In the genomic region with DNA sequence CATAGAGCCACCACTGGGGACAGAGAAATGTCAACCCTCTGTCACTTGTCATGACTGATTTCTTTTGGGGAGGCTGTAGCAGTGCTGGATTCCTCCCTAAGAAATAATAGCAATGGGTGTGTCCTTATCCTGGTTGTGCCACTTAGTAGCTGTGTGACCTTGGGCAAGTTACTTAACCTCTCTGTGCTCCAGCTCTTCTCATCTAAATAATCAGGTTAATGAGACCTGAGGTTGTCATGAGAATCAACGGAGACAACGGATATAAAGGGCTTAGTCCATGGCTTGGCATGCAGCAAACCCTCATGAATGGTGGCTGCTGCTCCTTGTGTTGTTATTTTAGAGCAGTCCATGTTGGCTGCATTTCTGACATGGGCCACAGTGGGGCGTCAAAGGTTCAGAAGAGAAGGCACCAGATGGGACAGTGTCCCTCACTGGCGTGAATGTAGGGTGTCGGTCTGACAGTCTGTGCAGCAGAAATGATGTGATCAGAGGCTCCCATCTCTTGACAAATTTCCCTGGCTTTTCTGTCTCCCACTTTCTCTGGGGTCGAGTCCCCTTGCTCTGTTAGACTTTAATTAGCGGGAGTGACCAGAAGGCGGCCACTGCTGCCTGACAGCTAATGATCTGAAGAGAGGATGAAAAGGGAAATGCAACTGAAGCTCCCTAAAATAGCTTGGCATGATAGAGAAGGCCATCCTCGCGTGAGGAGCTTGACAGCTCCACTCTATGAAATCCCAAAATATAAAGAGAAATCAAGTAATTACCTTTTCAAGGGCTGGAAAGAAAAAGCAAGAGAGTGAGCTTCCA, we compare ENCODE assay signal across 9 cellular contexts.
DNase-seq lines count a peak whose midpoint lies in the region; ATAC-seq, FAIRE-seq and TF ChIP-seq lines count a peak whose summit lies in the region.
"Had no signal": no experiment of that assay in that cellular context is flagged by ENCODE, and none has a peak within 500 bp of the region (broad histone marks: within the 10 kb centered on the region; RNA-seq: fewer than 3 reads in every experiment).

No MANE protein-coding gene starts in this region.

- no peaks in the 10 kb centered on the region for H4K20me1 ChIP-seq in K562 (replicated peaks; ENCODE audit: control insufficient read depth, insufficient read depth, low read length)
- H4K20me1 ChIP-seq: BLaER1 treated with 17β-estradiol and CSF1 and Interleukin-3, amounts not matched to agents 10 nM and 100 nM had no signal

- H3K9me1 ChIP-seq in K562 (ENCODE audit: control insufficient read depth, insufficient read depth, low read length) = peaks cover 2% of the 10 kb centered on the region

- H3K4me3 ChIP-seq in K562 = no peak overlapping the region
- H3K4me3 ChIP-seq: BLaER1 treated with 17β-estradiol and CSF1 and Interleukin-3, amounts not matched to agents 10 nM and 100 nM had no signal

- POLR2A ChIA-PET in K562 (lab: Yijun Ruan, JAX) = no interaction called here

- no TSS peak for BruUV-seq in K562 (replicated peaks; lab: Mats Ljungman, UMichigan)

- H3K27me3 ChIP-seq in K562 (ENCODE audit: control insufficient read depth in 2 of 2, insufficient read depth in 2 of 2, low read length in 2 of 2) = no peaks in the 10 kb centered on the region
- H3K27me3 ChIP-seq: BLaER1 treated with 17β-estradiol and CSF1 and Interleukin-3, amounts not matched to agents 10 nM and 100 nM had no signal

- WGBS in K562 (ENCODE audit: insufficient coverage, low coverage, missing lambda C conversion rate) = 0% methylated on average over 6 of the region's 10 CpGs

- peak; percentile 67 to 68 (median 67) for TF ChIP-seq CTCF in K562 (IDR thresholded peaks at IDR 0.05 in 2 of 3, conservative IDR thresholded peaks at IDR 0.05 in 1 of 3; ENCODE audit: insufficient read depth in 2 of 3, low read depth in 1 of 3, low read length in 3 of 3)

- ATAC-seq in GM19452 (IDR thresholded peaks at IDR 0.05; ENCODE audit: unreplicated experiment) (peak; percentile 69), HG03378 (IDR thresholded peaks at IDR 0.05; ENCODE audit: unreplicated experiment) (peak; percentile 83), K562 (peak; percentile 88)
- no peak for ATAC-seq in stimulated activated naive CD8-positive, alpha-beta T cell treated with anti-CD3 and anti-CD28 coated beads, Interleukin-15, Interleukin-2, amounts not matched to agents 100 U/mL and 50 U/mL, for 24 hours

- no peaks in the 10 kb centered on the region for H3K36me3 ChIP-seq in K562 (ENCODE audit: control insufficient read depth, insufficient read depth, low read length)
- H3K36me3 ChIP-seq: BLaER1 treated with 17β-estradiol and CSF1 and Interleukin-3, amounts not matched to agents 10 nM and 100 nM had no signal

- peak; percentile 51 to 66 for TF ChIP-seq RAD21 in K562 (CRISPR knock-in tag; conservative IDR thresholded peaks at IDR 0.05 in 1 of 2, IDR thresholded peaks at IDR 0.05 in 1 of 2)

- no peak overlapping the region for H3K4me2 ChIP-seq in K562 (ENCODE audit: insufficient read depth, low read length)

- in situ Hi-C loops in K562 (cut with MboI) = no loop called here

- no peak for TF ChIP-seq EP300 in K562 (IDR thresholded peaks at IDR 0.05; ENCODE audit: low read length)

- H3K9me3 ChIP-seq in K562 (replicated peaks; ENCODE audit: control insufficient read depth, insufficient read depth, low read depth, low read length) = no peaks in the 10 kb centered on the region
- H3K9me3 ChIP-seq: BLaER1 treated with 17β-estradiol and CSF1 and Interleukin-3, amounts not matched to agents 10 nM and 100 nM had no signal

- no peak overlapping the region for H3K27ac ChIP-seq in K562 (ENCODE audit: extremely low read depth, low read depth, low read length)
- H3K27ac ChIP-seq: BLaER1 treated with 17β-estradiol and CSF1 and Interleukin-3, amounts not matched to agents 10 nM and 100 nM had no signal

- peak; percentile 26 for FAIRE-seq in K562 (lab: Jason Lieb, UNC)

- no peaks in the 10 kb centered on the region for H3K79me2 ChIP-seq in K562 (ENCODE audit: control insufficient read depth, insufficient read depth, low read length)

- no peak overlapping the region for H3K9ac ChIP-seq in K562 (ENCODE audit: insufficient read depth in 1 of 2, low read depth in 2 of 2, low read length in 2 of 2)
- H3K9ac ChIP-seq: BLaER1 treated with 17β-estradiol and CSF1 and Interleukin-3, amounts not matched to agents 10 nM and 100 nM had no signal

- CTCF ChIA-PET in K562 (lab: Yijun Ruan, JAX; ENCODE audit: low intra/inter-chr PET ratio) = interaction anchor here (1.2 kb wide), 1 partner anchor 563 kb away, joined by 4 read pairs; no protein-coding TSS in a partner anchor

- intact Hi-C loops in K562 (cut with micrococcal nuclease) = loop anchor here (2.0 kb wide), 1 partner anchor 527 kb away; no protein-coding TSS in a partner anchor

- peak; percentile 63 for DNase-seq in NCI-H146 (lab: John Stamatoyannopoulos, UW)
- DNase-seq in NCI-H146 treated with DMSO at 0.1 percent for 48 hours (lab: John Stamatoyannopoulos, UW; ENCODE audit: unreplicated experiment) = no peak
- peak; percentile 94 for DNase-seq in NCI-H82 (lab: John Stamatoyannopoulos, UW)
- peak; percentile 25 to 50 (median 34) for DNase-seq in K562 (ENCODE audit: extremely low read depth in 1 of 4, low spot score in 3 of 4)
- DNase-seq in inferior parietal cortex (ENCODE audit: extremely low spot score) = peak; percentile 85
- DNase-seq in stimulated activated naive CD8-positive, alpha-beta T cell treated with anti-CD3 and anti-CD28 coated beads, Interleukin-15, Interleukin-2, amounts not matched to agents 100 U/mL and 50 U/mL, for 24 hours = peak; percentile 31

- H3K4me1 ChIP-seq in K562 (replicated peaks in 1 of 2; ENCODE audit: control insufficient read depth in 2 of 2, insufficient read depth in 2 of 2, low read length in 2 of 2) = no peaks in the 10 kb centered on the region

- TF ChIP-seq POLR2A in K562 (conservative IDR thresholded peaks at IDR 0.05) = no peak

- no peak overlapping the region for H2AFZ ChIP-seq in K562 (ENCODE audit: low read depth, low read length)

TF ChIP-seq in K562, 482 proteins besides CTCF, POLR2A, EP300 and RAD21 (continues in another document):
- no peak for TF ChIP-seq SNIP1 (IDR thresholded peaks at IDR 0.05; ENCODE audit: low read depth)
- no peak for TF ChIP-seq HEY1 (CRISPR knock-in tag; IDR thresholded peaks at IDR 0.05; ENCODE audit: borderline replicate concordance)
- TF ChIP-seq SOX6 (IDR thresholded peaks at IDR 0.05) = no peak
- peak; percentile 88 for TF ChIP-seq RBM25 (IDR thresholded peaks at IDR 0.05; ENCODE audit: low read depth, low read length, severe bottlenecking)
- TF ChIP-seq MAFK (IDR thresholded peaks at IDR 0.05; ENCODE audit: low read length) = no peak
- TF ChIP-seq, protein P1, sequence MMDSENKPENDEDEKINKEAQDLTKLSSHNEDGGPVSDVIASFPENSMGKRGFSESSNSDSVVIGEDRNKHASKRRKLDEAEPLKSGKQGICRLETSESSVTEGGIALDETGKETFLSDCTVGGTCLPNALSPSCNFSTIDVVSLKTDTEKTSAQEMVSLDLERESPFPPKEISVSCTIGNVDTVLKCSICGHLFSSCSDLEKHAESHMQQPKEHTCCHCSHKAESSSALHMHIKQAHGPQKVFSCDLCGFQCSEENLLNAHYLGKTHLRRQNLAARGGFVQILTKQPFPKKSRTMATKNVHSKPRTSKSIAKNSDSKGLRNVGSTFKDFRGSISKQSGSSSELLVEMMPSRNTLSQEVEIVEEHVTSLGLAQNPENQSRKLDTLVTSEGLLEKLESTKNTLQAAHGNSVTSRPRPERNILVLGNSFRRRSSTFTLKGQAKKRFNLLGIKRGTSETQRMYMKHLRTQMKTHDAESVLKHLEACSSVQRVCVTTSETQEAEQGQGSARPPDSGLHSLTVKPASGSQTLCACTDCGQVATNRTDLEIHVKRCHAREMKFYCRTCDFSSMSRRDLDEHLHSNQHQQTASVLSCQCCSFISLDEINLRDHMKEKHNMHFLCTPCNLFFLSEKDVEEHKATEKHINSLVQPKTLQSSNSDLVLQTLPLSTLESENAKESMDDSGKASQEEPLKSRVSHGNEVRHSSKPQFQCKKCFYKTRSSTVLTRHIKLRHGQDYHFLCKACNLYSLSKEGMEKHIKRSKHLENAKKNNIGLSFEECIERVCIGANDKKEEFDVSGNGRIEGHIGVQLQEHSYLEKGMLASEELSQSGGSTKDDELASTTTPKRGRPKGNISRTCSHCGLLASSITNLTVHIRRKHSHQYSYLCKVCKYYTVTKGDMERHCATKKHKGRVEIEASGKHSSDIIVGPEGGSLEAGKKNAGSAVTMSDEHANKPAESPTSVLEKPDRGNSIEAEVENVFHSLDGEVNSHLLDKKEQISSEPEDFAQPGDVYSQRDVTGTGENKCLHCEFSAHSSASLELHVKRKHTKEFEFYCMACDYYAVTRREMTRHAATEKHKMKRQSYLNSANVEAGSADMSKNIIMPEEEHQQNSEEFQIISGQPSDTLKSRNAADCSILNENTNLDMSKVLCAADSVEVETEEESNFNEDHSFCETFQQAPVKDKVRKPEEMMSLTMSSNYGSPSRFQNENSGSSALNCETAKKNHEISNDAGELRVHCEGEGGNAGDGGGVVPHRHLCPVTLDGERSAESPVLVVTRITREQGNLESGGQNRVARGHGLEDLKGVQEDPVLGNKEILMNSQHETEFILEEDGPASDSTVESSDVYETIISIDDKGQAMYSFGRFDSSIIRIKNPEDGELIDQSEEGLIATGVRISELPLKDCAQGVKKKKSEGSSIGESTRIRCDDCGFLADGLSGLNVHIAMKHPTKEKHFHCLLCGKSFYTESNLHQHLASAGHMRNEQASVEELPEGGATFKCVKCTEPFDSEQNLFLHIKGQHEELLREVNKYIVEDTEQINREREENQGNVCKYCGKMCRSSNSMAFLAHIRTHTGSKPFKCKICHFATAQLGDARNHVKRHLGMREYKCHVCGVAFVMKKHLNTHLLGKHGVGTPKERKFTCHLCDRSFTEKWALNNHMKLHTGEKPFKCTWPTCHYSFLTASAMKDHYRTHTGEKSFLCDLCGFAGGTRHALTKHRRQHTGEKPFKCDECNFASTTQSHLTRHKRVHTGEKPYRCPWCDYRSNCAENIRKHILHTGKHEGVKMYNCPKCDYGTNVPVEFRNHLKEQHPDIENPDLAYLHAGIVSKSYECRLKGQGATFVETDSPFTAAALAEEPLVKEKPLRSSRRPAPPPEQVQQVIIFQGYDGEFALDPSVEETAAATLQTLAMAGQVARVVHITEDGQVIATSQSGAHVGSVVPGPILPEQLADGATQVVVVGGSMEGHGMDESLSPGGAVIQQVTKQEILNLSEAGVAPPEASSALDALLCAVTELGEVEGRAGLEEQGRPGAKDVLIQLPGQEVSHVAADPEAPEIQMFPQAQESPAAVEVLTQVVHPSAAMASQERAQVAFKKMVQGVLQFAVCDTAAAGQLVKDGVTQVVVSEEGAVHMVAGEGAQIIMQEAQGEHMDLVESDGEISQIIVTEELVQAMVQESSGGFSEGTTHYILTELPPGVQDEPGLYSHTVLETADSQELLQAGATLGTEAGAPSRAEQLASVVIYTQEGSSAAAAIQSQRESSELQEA (IDR thresholded peaks at IDR 0.05; ENCODE audit: low read depth) = no peak
- no peak for TF ChIP-seq BMI1 (IDR thresholded peaks at IDR 0.05; ENCODE audit: low read length)
- no peak for TF ChIP-seq NR2C2 (CRISPR knock-in tag; IDR thresholded peaks at IDR 0.05)
- TF ChIP-seq NR2C2 (tag; IDR thresholded peaks at IDR 0.05) = no peak
- no peak for TF ChIP-seq ZNF134 (CRISPR knock-in tag; conservative IDR thresholded peaks at IDR 0.05)
